8 cellular contexts compared by ENCODE assay signal in genomic region chr16:4253394-4254150, GRCh38. TPM values are rescaled to one million over a fixed set of nuclear protein-coding genes. Genes with fewer than 3 reads are reported as not detected.
DNase-seq lines count a peak whose midpoint lies in the region; ATAC-seq, FAIRE-seq and TF ChIP-seq lines count a peak whose summit lies in the region.

No MANE protein-coding gene starts in this region.

- H3K27ac ChIP-seq in adipose tissue (ENCODE audit: low read depth, low read length) (peak overlapping the region; percentile 30), cardiac muscle cell (peak overlapping the region; percentile 97)

- peak overlapping the region; percentile 95 for H3K4me3 Mint-ChIP-seq in type B pancreatic cell

- peaks cover 7% of the 10 kb centered on the region for H3K4me1 Mint-ChIP-seq in type B pancreatic cell (ENCODE audit: unreplicated experiment)

- H3K27ac Mint-ChIP-seq in type B pancreatic cell, result peak overlapping the region; percentile 96

- peak; percentile 93 for ATAC-seq in HG02840 (IDR thresholded peaks at IDR 0.05; ENCODE audit: low FRiP score, unreplicated experiment)

- H3K4me3 ChIP-seq in cardiac muscle cell, result peak overlapping the region; percentile 52

- H3K27me3 ChIP-seq in cardiac muscle cell, result no peaks in the 10 kb centered on the region

- 0 to 1% (median 0%) methylated on average over 68 to 80 of the region's 80 CpGs for WGBS in adipose tissue, 3 donors

- peak; percentile 98 for DNase-seq in GM12892 (ENCODE audit: insufficient read length)
- peak; percentile 99 for DNase-seq in NCI-H1436 (lab: John Stamatoyannopoulos, UW)
- peak; percentile 98 for DNase-seq in SW480 (ENCODE audit: low spot score)
- DNase-seq in cardiac muscle cell (ENCODE audit: low read depth in 1 of 2, low spot score in 1 of 2), result peak; percentile 100
- DNase-seq in pons (ENCODE audit: low spot score), result peak; percentile 97
- peak; percentile 100 for DNase-seq in type B pancreatic cell (ENCODE audit: extremely low spot score, unreplicated experiment)

- H3K9me3 ChIP-seq in cardiac muscle cell (ENCODE audit: low read depth), result no peaks in the 10 kb centered on the region

- H3K27me3 Mint-ChIP-seq in type B pancreatic cell, result no peaks in the 10 kb centered on the region

- no peaks in the 10 kb centered on the region for H3K36me3 ChIP-seq in cardiac muscle cell

- H3K4me1 ChIP-seq in cardiac muscle cell (ENCODE audit: low read depth), result peaks cover 13% of the 10 kb centered on the region

- peaks cover 4% of the 10 kb centered on the region for H3K36me3 Mint-ChIP-seq in type B pancreatic cell

- no peaks in the 10 kb centered on the region for H3K9me3 Mint-ChIP-seq in type B pancreatic cell

- peak; percentile 98 for FAIRE-seq in GM12892 (lab: Jason Lieb, UNC)

- peak; percentile 91 for TF ChIP-seq POLR2A in GM12892 (IDR thresholded peaks at IDR 0.05; ENCODE audit: low read depth, low read length)

- TF ChIP-seq CTCF in cardiac muscle cell (IDR thresholded peaks at IDR 0.05; ENCODE audit: low read depth, low read length), result no peak
- no peak for TF ChIP-seq CTCF in type B pancreatic cell (conservative IDR thresholded peaks at IDR 0.05)

RNA-seq across cellular contexts. Expression of gene SRL, which starts 11.7 kb away (rescaled TPM):
- polyA plus RNA-seq in GM12892 (2012; ENCODE audit: missing spikeins), result not detected
- polyA plus RNA-seq in adipose tissue, result 1 to 10 TPM in 2 of 3 donors, under 1 TPM in 1; 0.48 to 2.7 (median 1.0) TPM
- 46.1 and 51.1 TPM in 2 replicates for total RNA-seq in cardiac muscle cell
- polyA plus RNA-seq in cardiac muscle cell, result 45.9 and 56.4 TPM in 2 replicates
- total RNA-seq in type B pancreatic cell (ENCODE audit: low replicate concordance), result 1.2 TPM in 1 of 2 replicates, not detected in the other

RNA-seq across cellular contexts. Expression of gene TFAP4, which starts 19.3 kb away (rescaled TPM):
- 12.6 TPM for polyA plus RNA-seq in GM12892 (2012; ENCODE audit: missing spikeins)
- 1 to 10 TPM; 5.1 to 9.4 (median 5.7) TPM for polyA plus RNA-seq in adipose tissue
- total RNA-seq in cardiac muscle cell, result 11.7 and 20.5 TPM in 2 replicates
- polyA plus RNA-seq in cardiac muscle cell, result 3.4 and 6.7 TPM in 2 replicates
- 11.8 and 27.0 TPM in 2 replicates for total RNA-seq in type B pancreatic cell (ENCODE audit: low replicate concordance)

Comparison
In these comparisons a context has a peak if more than half of its experiments do, and no peak if none do; other contexts are left out.
1. Peak in every context shown above with its lines: DNase-seq, ATAC-seq, H3K4me3 ChIP-seq and H3K27ac ChIP-seq.
2. RNA of gene SRL, which starts 11.7 kb away (total RNA-seq): 46.1 to 51.1 TPM in cardiac muscle cell; 1.2 TPM in type B pancreatic cell; every median in the first group is over 10 times any median in the second.